In genomic region chr2:143740431-143740830, GRCh38 we compare ENCODE assay signal across 28 cellular contexts.
"Had no signal": no experiment of that assay in that cellular context is flagged by ENCODE, and none has a peak within 500 bp of the region (broad histone marks: within the 10 kb centered on the region; RNA-seq: fewer than 3 reads in every experiment).

No MANE protein-coding gene starts in this region.

- H3K36me3 ChIP-seq: ascending aorta, brain microvascular endothelial cell, WERI-Rb-1 had no signal

- H3K27me3 ChIP-seq: ascending aorta, brain microvascular endothelial cell, dorsolateral prefrontal cortex had no signal

- H3K4me1 ChIP-seq: ascending aorta had no signal

- H3K9me3 ChIP-seq: ascending aorta had no signal

- H3K27ac ChIP-seq: ascending aorta, brain microvascular endothelial cell, coronary artery, dorsolateral prefrontal cortex, WERI-Rb-1 had no signal

- H3K4me3 ChIP-seq: ascending aorta, coronary artery, dorsolateral prefrontal cortex had no signal

- DNase-seq: activated CD4-positive, alpha-beta memory T cell treated with anti-CD3 and anti-CD28 coated beads for 36 hours; activated CD4-positive, alpha-beta T cell treated with anti-CD3 and anti-CD28 coated beads for 36 hours; activated CD4-positive, alpha-beta T cell treated with anti-CD3 and anti-CD28 coated beads, Interleukin-2, amount 10 ng/mL, durations not matched to agents 24 days and 14 days; activated CD4-positive, CD25-positive, alpha-beta regulatory T cell; activated CD4-positive, CD25-positive, alpha-beta regulatory T cell treated with anti-CD3 and anti-CD28 coated beads, Interleukin-2, amount 50 U/mL, for 72 hours; activated CD8-positive, alpha-beta memory T cell treated with anti-CD3 and anti-CD28 coated beads, Interleukin-2, amount 10 ng/mL, durations not matched to agents 7 days and 5 days; activated CD8-positive, alpha-beta memory T cell treated with anti-CD3 and anti-CD28 coated beads, Interleukin-2, amount 50 U/mL, for 48 hours; activated CD8-positive, alpha-beta T cell treated with anti-CD3 and anti-CD28 coated beads, Interleukin-2, amount 10 ng/mL, durations not matched to agents 7 days and 5 days; activated gamma-delta T cell; activated naive CD4-positive, alpha-beta T cell; activated naive CD4-positive, alpha-beta T cell treated with anti-CD3 and anti-CD28 coated beads, Interleukin-2, amount 10 ng/mL, durations not matched to agents 7 days and 5 days; activated naive CD8-positive, alpha-beta T cell treated with anti-CD3 and anti-CD28 coated beads, Interleukin-2, amount 10 ng/mL, durations not matched to agents 7 days and 5 days; activated T-cell treated with anti-CD3 and anti-CD28 coated beads for 4 hours; activated T-cell treated with anti-CD3 and anti-CD28 coated beads, Interleukin-2, amount 50 U/mL, for 24 hours; activated T-cell treated with anti-CD3 and anti-CD28 coated beads, Interleukin-2, amount 50 U/mL, for 72 hours; brain microvascular endothelial cell; dorsolateral prefrontal cortex; effector memory CD4-positive, alpha-beta T cell; endodermal cell; foreskin fibroblast; head of caudate nucleus; T-helper 17 cell; T1000; WERI-Rb-1 had no signal

- FAIRE-seq: bronchial epithelial cell, frontal cortex had no signal
